28 cellular contexts compared by ENCODE assay signal in the genomic region with DNA sequence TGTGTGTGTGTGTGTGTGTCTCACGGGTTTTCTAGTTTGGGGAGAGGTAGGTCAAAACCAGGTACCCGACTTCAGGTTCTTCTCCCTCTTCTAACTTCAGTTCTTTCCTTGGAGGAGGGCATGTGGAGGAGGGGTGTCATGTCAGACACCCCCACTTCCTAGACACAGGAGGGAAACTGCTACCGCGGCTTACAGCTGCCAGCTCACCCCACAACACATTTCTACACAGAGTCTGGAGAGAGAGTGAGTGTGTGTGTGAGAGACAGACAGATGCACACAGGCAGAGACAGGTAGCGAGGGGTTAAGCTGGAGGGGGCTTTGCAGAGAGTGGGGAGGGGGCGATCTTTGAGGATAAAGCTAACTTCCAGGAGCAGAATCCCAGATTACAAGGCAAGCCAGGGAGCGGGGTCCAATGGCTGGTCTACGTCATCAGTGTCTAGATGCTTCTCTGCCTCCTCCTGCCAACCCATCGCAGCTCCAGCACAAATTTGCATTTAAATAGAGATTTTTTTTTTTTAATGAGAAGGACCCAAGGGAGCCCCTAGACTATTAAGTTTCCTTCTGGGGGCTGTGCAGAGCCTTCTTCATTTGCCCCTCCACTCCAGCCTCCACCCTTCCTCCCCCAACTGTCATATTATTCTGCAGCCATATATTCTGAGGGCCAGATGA.
"Had no signal": no experiment of that assay in that cellular context is flagged by ENCODE, and none has a peak within 500 bp of the region (broad histone marks: within the 10 kb centered on the region; RNA-seq: fewer than 3 reads in every experiment).

No MANE protein-coding gene starts in this region.

- H3K27ac ChIP-seq: epithelial cell of prostate, esophagus squamous epithelium, left ventricle myocardium inferior, neutrophil, right lobe of liver, tibial nerve had no signal

- H3K9me3 ChIP-seq: esophagus squamous epithelium, left ventricle myocardium inferior, neutrophil, right lobe of liver, tibial nerve had no signal

- H3K36me3 ChIP-seq: esophagus squamous epithelium, left ventricle myocardium inferior, neutrophil, right lobe of liver, tibial nerve had no signal

- DNase-seq: activated CD4-positive, alpha-beta memory T cell treated with anti-CD3 and anti-CD28 coated beads, Interleukin-2, amount 10 ng/mL, durations not matched to agents 7 days and 5 days; activated CD4-positive, alpha-beta T cell treated with anti-CD3 and anti-CD28 coated beads for 1 hour; activated CD4-positive, alpha-beta T cell treated with anti-CD3 and anti-CD28 coated beads, Interleukin-2, amount 10 ng/mL, durations not matched to agents 7 days and 5 days; activated CD8-positive, alpha-beta memory T cell treated with anti-CD3 and anti-CD28 coated beads, Interleukin-2, amount 50 U/mL, for 48 hours; activated naive CD4-positive, alpha-beta T cell treated with Interleukin-2 at 50 U/mL for 16 hours; activated T-cell treated with anti-CD3 and anti-CD28 coated beads, Interleukin-2, amount 50 U/mL, for 72 hours; anterior cingulate cortex; effector CD8-positive, alpha-beta T cell; esophagus squamous epithelium; foreskin melanocyte; left ventricle myocardium inferior; mesendoderm; natural killer cell; right lobe of liver; stimulated activated CD4-positive, alpha-beta T cell treated with anti-CD3 and anti-CD28 coated beads, Interleukin-2, amount 100 ng/mL, for 48 hours; stimulated activated naive CD4-positive, alpha-beta T cell treated with Interleukin-2 at 50 U/mL for 16 hours; T1000 had no signal

- H3K27ac Mint-ChIP-seq: activated CD4-positive, alpha-beta memory T cell treated with anti-CD3 and anti-CD28 coated beads, Interleukin-2, amount 10 ng/mL, durations not matched to agents 7 days and 5 days; activated CD4-positive, alpha-beta T cell treated with anti-CD3 and anti-CD28 coated beads, Interleukin-2, amount 10 ng/mL, durations not matched to agents 7 days and 5 days; activated naive CD8-positive, alpha-beta T cell; activated T-cell treated with anti-CD3 and anti-CD28 coated beads, Interleukin-2, amount 50 U/mL, for 72 hours; natural killer cell; WTC11 had no signal

- H3K9me3 Mint-ChIP-seq: activated CD4-positive, alpha-beta memory T cell treated with anti-CD3 and anti-CD28 coated beads, Interleukin-2, amount 10 ng/mL, durations not matched to agents 7 days and 5 days; activated CD4-positive, alpha-beta T cell treated with anti-CD3 and anti-CD28 coated beads, Interleukin-2, amount 10 ng/mL, durations not matched to agents 7 days and 5 days; activated T-cell treated with anti-CD3 and anti-CD28 coated beads, Interleukin-2, amount 50 U/mL, for 72 hours; central memory CD8-positive, alpha-beta T cell; natural killer cell; WTC11 had no signal

- H3K4me3 ChIP-seq: esophagus squamous epithelium, left ventricle myocardium inferior, lung, right lobe of liver, tibial nerve had no signal

- ATAC-seq: activated T-cell treated with anti-CD3 and anti-CD28 coated beads, Interleukin-2, amount 50 U/mL, for 72 hours; natural killer cell; right lobe of liver; WTC11 had no signal

- H3K4me1 ChIP-seq: esophagus squamous epithelium, left ventricle myocardium inferior, right lobe of liver, tibial nerve had no signal

- H3K4me1 Mint-ChIP-seq: activated CD4-positive, alpha-beta T cell treated with anti-CD3 and anti-CD28 coated beads, Interleukin-2, amount 10 ng/mL, durations not matched to agents 7 days and 5 days; central memory CD8-positive, alpha-beta T cell had no signal

- FAIRE-seq: bronchial epithelial cell, colon, endometrium, islet of Langerhans had no signal

- H3K4me3 Mint-ChIP-seq: activated CD4-positive, alpha-beta memory T cell treated with anti-CD3 and anti-CD28 coated beads, Interleukin-2, amount 10 ng/mL, durations not matched to agents 7 days and 5 days; activated CD4-positive, alpha-beta T cell treated with anti-CD3 and anti-CD28 coated beads, Interleukin-2, amount 10 ng/mL, durations not matched to agents 7 days and 5 days; activated naive CD8-positive, alpha-beta T cell; activated T-cell treated with anti-CD3 and anti-CD28 coated beads, Interleukin-2, amount 50 U/mL, for 72 hours; central memory CD8-positive, alpha-beta T cell; natural killer cell; WTC11 had no signal

- H3K36me3 Mint-ChIP-seq: activated naive CD8-positive, alpha-beta T cell; natural killer cell; WTC11 had no signal

- H3K27me3 ChIP-seq: right lobe of liver had no signal
